In the genomic region with DNA sequence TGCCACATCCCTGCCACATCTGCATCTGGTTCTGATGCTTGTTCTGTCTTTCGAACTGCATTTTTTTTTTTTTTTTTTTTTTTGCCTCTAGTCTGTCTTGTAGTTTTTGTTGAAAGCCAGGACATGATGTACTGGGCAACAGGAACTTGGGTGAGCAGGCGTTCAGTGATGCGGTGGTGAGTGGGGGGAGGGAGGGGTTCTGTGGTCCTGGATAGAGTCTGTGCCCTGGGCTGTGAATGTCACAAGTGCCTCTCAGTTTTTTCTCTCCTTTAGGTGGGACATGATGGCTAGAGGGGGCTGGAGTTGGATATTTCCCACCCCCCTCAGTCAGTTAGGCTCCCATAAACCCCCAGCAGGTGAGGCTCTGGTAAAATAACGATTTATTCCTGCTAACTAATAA, we compare ENCODE assay signal across 31 cellular contexts. TPM values are rescaled to one million over a fixed set of nuclear protein-coding genes. Genes with fewer than 3 reads are reported as not detected.
"Had no signal": no experiment of that assay in that cellular context is flagged by ENCODE, and none has a peak within 500 bp of the region (broad histone marks: within the 10 kb centered on the region; RNA-seq: fewer than 3 reads in every experiment).

No MANE protein-coding gene starts in this region.

- H3K4me2 ChIP-seq: neural progenitor cell, smooth muscle cell had no signal

- H3K9ac ChIP-seq: neural progenitor cell had no signal

- H3K36me3 ChIP-seq: heart right ventricle, left lung, neural progenitor cell, prostate gland, right atrium auricular region, tibial artery had no signal

- H3K9me3 Mint-ChIP-seq: naive B cell; natural killer cell treated with Interleukin-12 subunit alpha and Interleukin-12 subunit beta and Interleukin-15 and Interleukin-18, amount 100 ng/mL, for 72 hours; stimulated activated memory B cell treated with anti-CD40 and anti-IgM and Interleukin-4, amounts not matched to agents 10 μg/mL and 1 μg/mL and 100 μg/mL, for 72 hours; type B pancreatic cell had no signal

- H3K27me3 ChIP-seq: neural progenitor cell, right atrium auricular region, testis had no signal

- H3K4me1 Mint-ChIP-seq: mesothelial cell of epicardium, naive B cell, neural progenitor cell had no signal

- DNase-seq: dorsolateral prefrontal cortex; effector CD4-positive, alpha-beta T cell; foreskin melanocyte; glutamatergic neuron; heart right ventricle; hippocampal formation; left cardiac atrium; left lung; mesenchymal stem cell; mucosa of descending colon; naive B cell; nucleus accumbens; stimulated activated CD4-positive, alpha-beta T cell treated with anti-CD3 and anti-CD28 coated beads, Interleukin-2, amount 100 ng/mL, for 24 hours; stimulated activated CD4-positive, alpha-beta T cell treated with anti-CD3 and anti-CD28 coated beads, Interleukin-4, amount 100 ng/mL, for 24 hours; stimulated activated naive CD8-positive, alpha-beta T cell treated with anti-CD3 and anti-CD28 coated beads, Interleukin-15, Interleukin-2, amounts not matched to agents 100 U/mL and 50 U/mL, for 24 hours; substantia nigra; testis; tibial artery had no signal

- H3K4me3 Mint-ChIP-seq: mesothelial cell of epicardium; naive B cell; natural killer cell treated with Interleukin-12 subunit alpha and Interleukin-12 subunit beta and Interleukin-15 and Interleukin-18, amount 100 ng/mL, for 72 hours; stimulated activated memory B cell treated with anti-CD40 and anti-IgM and Interleukin-4, amounts not matched to agents 10 μg/mL and 1 μg/mL and 100 μg/mL, for 72 hours; type B pancreatic cell had no signal

- H3K27ac ChIP-seq: dorsolateral prefrontal cortex, neural progenitor cell, prostate gland, right atrium auricular region, testis, tibial artery had no signal

- H3K27ac Mint-ChIP-seq: mesothelial cell of epicardium; natural killer cell treated with Interleukin-12 subunit alpha and Interleukin-12 subunit beta and Interleukin-15 and Interleukin-18, amount 100 ng/mL, for 72 hours; neural progenitor cell; stimulated activated memory B cell treated with anti-CD40 and anti-IgM and Interleukin-4, amounts not matched to agents 10 μg/mL and 1 μg/mL and 100 μg/mL, for 72 hours; type B pancreatic cell had no signal

- H3K27me3 Mint-ChIP-seq: type B pancreatic cell had no signal

- H3K36me3 Mint-ChIP-seq: mesothelial cell of epicardium; naive B cell; natural killer cell treated with Interleukin-12 subunit alpha and Interleukin-12 subunit beta and Interleukin-15 and Interleukin-18, amount 100 ng/mL, for 72 hours; neural progenitor cell; stimulated activated memory B cell treated with anti-CD40 and anti-IgM and Interleukin-4, amounts not matched to agents 10 μg/mL and 1 μg/mL and 100 μg/mL, for 72 hours; type B pancreatic cell had no signal

- H3K9me3 ChIP-seq: heart right ventricle, left lung, mucosa of descending colon, prostate gland, right atrium auricular region, testis, tibial artery had no signal

- H3K4me1 ChIP-seq: neural progenitor cell, prostate gland, right atrium auricular region, testis, tibial artery had no signal

- ATAC-seq: heart right ventricle; left cardiac atrium; left lung; mucosa of descending colon; natural killer cell treated with Interleukin-12 subunit alpha and Interleukin-12 subunit beta and Interleukin-15 and Interleukin-18, amount 100 ng/mL, for 72 hours; sciatic nerve; stimulated activated memory B cell treated with anti-CD40 and anti-IgM and Interleukin-4, amounts not matched to agents 10 μg/mL and 1 μg/mL and 100 μg/mL, for 72 hours; stimulated activated naive CD8-positive, alpha-beta T cell treated with anti-CD3 and anti-CD28 coated beads, Interleukin-15, Interleukin-2, amounts not matched to agents 100 U/mL and 50 U/mL, for 24 hours had no signal

- H3K4me3 ChIP-seq: dorsolateral prefrontal cortex, mucosa of descending colon, neural progenitor cell, prostate gland, right atrium auricular region, smooth muscle cell, testis, tibial artery had no signal

RNA-seq across cellular contexts. Expression of a gene that starts 3.5 kb away (rescaled TPM):
- total RNA-seq: fibroblast of lung; kidney epithelial cell; lung microvascular endothelial cell; mesothelial cell of epicardium; natural killer cell treated with Interleukin-12 subunit alpha and Interleukin-12 subunit beta and Interleukin-15 and Interleukin-18, amount 100 ng/mL, for 72 hours; osteocyte; smooth muscle cell had no signal
- polyA plus RNA-seq: fibroblast of lung, smooth muscle cell had no signal

RNA-seq across cellular contexts. Expression of a gene that starts 47.4 kb away (rescaled TPM):
- total RNA-seq: fibroblast of lung, kidney epithelial cell, mesothelial cell of epicardium, osteocyte, smooth muscle cell had no signal
- polyA plus RNA-seq: fibroblast of lung, smooth muscle cell had no signal
